ENCODE assay signal across 9 cellular contexts in genomic region chr1:27430903-27431653, GRCh38. TPM values are rescaled to one million over a fixed set of nuclear protein-coding genes. Genes with fewer than 3 reads are reported as not detected.
DNase-seq lines count a peak whose midpoint lies in the region; ATAC-seq and TF ChIP-seq lines count a peak whose summit lies in the region.
"Had no signal": no experiment of that assay in that cellular context is flagged by ENCODE, and none has a peak within 500 bp of the region (broad histone marks: within the 10 kb centered on the region; RNA-seq: fewer than 3 reads in every experiment).

No MANE protein-coding gene starts in this region.

- H3K27me3 Mint-ChIP-seq in nephron progenitor cell (ENCODE audit: low read depth, poor library complexity): no peaks in the 10 kb centered on the region

- H3K4me1 ChIP-seq in DOHH2 (ENCODE audit: control insufficient read depth, low read length) (peaks cover 88% of the 10 kb centered on the region), Panc1 (ENCODE audit: control insufficient read depth, insufficient read depth, low read length) (peaks cover 6% of the 10 kb centered on the region; the same call in 1 of the 2 replicates)
- peaks cover 55% of the 10 kb centered on the region for H3K4me1 ChIP-seq in effector memory CD4-positive, alpha-beta T cell (ENCODE audit: control insufficient read depth, insufficient read depth, low read length, poor library complexity, severe bottlenecking)

- peak overlapping the region; percentile 41 for H3K4me3 ChIP-seq in DOHH2 (ENCODE audit: low read length)
- H3K4me3 ChIP-seq in Panc1 (ENCODE audit: low read depth in 2 of 2, low read length in 2 of 2): no peak overlapping the region
- peak overlapping the region; percentile 4 for H3K4me3 ChIP-seq in effector memory CD4-positive, alpha-beta T cell (ENCODE audit: insufficient read depth, low read depth, low read length, poor library complexity, severe bottlenecking)
- H3K4me3 ChIP-seq in WERI-Rb-1 (ENCODE audit: low read depth, low read length): no peak overlapping the region
- H3K4me3 ChIP-seq: body of pancreas had no signal

- POLR2A ChIA-PET in Panc1 (lab: Charles Lee): no interaction called here

- no peaks in the 10 kb centered on the region for H3K9me3 Mint-ChIP-seq in nephron progenitor cell

- CTCF ChIA-PET in Panc1 (lab: Charles Lee): interaction anchor here (1.2 kb wide), 1 partner anchor 319 kb away, joined by 3 read pairs; no protein-coding TSS in a partner anchor

- peaks cover 9% of the 10 kb centered on the region for H3F3A ChIP-seq in DOHH2 (ENCODE audit: control insufficient read depth, insufficient read depth)

- intact Hi-C loops in Panc1 (cut with micrococcal nuclease; ENCODE audit: unreplicated experiment): no loop called here

- H3K4me1 Mint-ChIP-seq in nephron progenitor cell: peaks cover 61% of the 10 kb centered on the region

- peak overlapping the region; percentile 66 for H3K4me2 ChIP-seq in DOHH2 (ENCODE audit: low read length)

- H3K27me3 ChIP-seq in DOHH2 (ENCODE audit: control insufficient read depth, low read length) (no peaks in the 10 kb centered on the region), Panc1 (ENCODE audit: control insufficient read depth, insufficient read depth, low read length) (no peaks in the 10 kb centered on the region), WERI-Rb-1 (ENCODE audit: insufficient read depth, low read depth, severe bottlenecking) (no peaks in the 10 kb centered on the region)
- no peaks in the 10 kb centered on the region for H3K27me3 ChIP-seq in effector memory CD4-positive, alpha-beta T cell (replicated peaks; ENCODE audit: control insufficient read depth, insufficient read depth, low read length, poor library complexity, severe bottlenecking)
- H3K27me3 ChIP-seq: body of pancreas had no signal

- peaks cover 40% of the 10 kb centered on the region for H3K36me3 ChIP-seq in DOHH2 (ENCODE audit: control insufficient read depth, low read length)
- no peaks in the 10 kb centered on the region for H3K36me3 ChIP-seq in Panc1 (ENCODE audit: control insufficient read depth, insufficient read depth, low read length)
- peaks cover 7% of the 10 kb centered on the region for H3K36me3 ChIP-seq in effector memory CD4-positive, alpha-beta T cell (ENCODE audit: control insufficient read depth, insufficient read depth, low read length)
- peaks cover 27% of the 10 kb centered on the region for H3K36me3 ChIP-seq in WERI-Rb-1

- H3K27ac ChIP-seq in DOHH2 (ENCODE audit: low read depth, low read length) (no peak overlapping the region), Panc1 (ENCODE audit: low read length) (no peak overlapping the region; the same call in 1 of the 2 replicates), WERI-Rb-1 (no peak overlapping the region)
- H3K27ac ChIP-seq in effector memory CD4-positive, alpha-beta T cell (ENCODE audit: insufficient read depth, low read length, poor library complexity, severe bottlenecking): peak overlapping the region; percentile 54

- in situ Hi-C loops in Panc1 (cut with HindIII; ENCODE audit: low pct_unique_long_range_greater_than_20kb, low sequenced_read_pairs): no loop called here

- H3K79me2 ChIP-seq in DOHH2 (ENCODE audit: control insufficient read depth, low read length): peaks cover 80% of the 10 kb centered on the region

- peaks cover 8% of the 10 kb centered on the region for H3K36me3 Mint-ChIP-seq in nephron progenitor cell (ENCODE audit: low read depth)

- DNase-seq in Panc1 (ENCODE audit: low read depth, low spot score) (no peak), nephron progenitor cell (no peak), WERI-Rb-1 (no peak), activated gamma-delta T cell treated with Interleukin-2 at 50 U/mL for 16 hours (no peak)
- peak in 1 of 3 donors; percentile 14 for DNase-seq in effector memory CD4-positive, alpha-beta T cell

- H3K9me2 ChIP-seq in DOHH2 (replicated peaks; ENCODE audit: control insufficient read depth, low read length): no peaks in the 10 kb centered on the region

- TF ChIP-seq CTCF in DOHH2 (IDR thresholded peaks at IDR 0.05; ENCODE audit: low read depth, low read length, poor library complexity, severe bottlenecking) (no peak), Panc1 (IDR thresholded peaks at IDR 0.05) (peak; percentile 19; the same call in 1 of the 2 replicates), nephron progenitor cell (IDR thresholded peaks at IDR 0.05) (no peak), WERI-Rb-1 (IDR thresholded peaks at IDR 0.05; ENCODE audit: low read depth, low read length) (no peak)

- H3K4me3 Mint-ChIP-seq in nephron progenitor cell: no peak overlapping the region

- no TSS peak for BruUV-seq in Panc1 (replicated peaks; lab: Mats Ljungman, UMichigan)

- ATAC-seq in Panc1 (no peak), GM19452 (IDR thresholded peaks at IDR 0.05; ENCODE audit: unreplicated experiment) (no peak), GM19328 (IDR thresholded peaks at IDR 0.05; ENCODE audit: unreplicated experiment) (no peak)
- ATAC-seq: body of pancreas had no signal

- no peaks in the 10 kb centered on the region for H3K9me3 ChIP-seq in DOHH2 (ENCODE audit: control insufficient read depth, insufficient read depth, low read length)
- no peaks in the 10 kb centered on the region for H3K9me3 ChIP-seq in Panc1 (ENCODE audit: control insufficient read depth, insufficient read depth, low read depth, low read length)
- no peaks in the 10 kb centered on the region for H3K9me3 ChIP-seq in effector memory CD4-positive, alpha-beta T cell (ENCODE audit: control insufficient read depth, low read length)
- no peaks in the 10 kb centered on the region for H3K9me3 ChIP-seq in WERI-Rb-1 (ENCODE audit: severe bottlenecking)
- H3K9me3 ChIP-seq: body of pancreas had no signal

- H3K27ac Mint-ChIP-seq in nephron progenitor cell: peak overlapping the region; percentile 59

- no peaks in the 10 kb centered on the region; the same call in 1 of the 2 replicates for H4K20me1 ChIP-seq in DOHH2 (ENCODE audit: control insufficient read depth, insufficient read depth, low read depth, low read length)

RNA-seq across cellular contexts. Expression of gene GPR3, which starts 38.7 kb away (rescaled TPM):
- total RNA-seq in Panc1 (2021; ENCODE audit: unreplicated experiment): 0.95 TPM
- polyA plus RNA-seq in Panc1 (2012; ENCODE audit: insufficient read length): 1.1 TPM
- total RNA-seq: body of pancreas had no signal

RNA-seq across cellular contexts. Expression of gene CD164L2, which starts 47.9 kb away (rescaled TPM):
- total RNA-seq in Panc1 (2021; ENCODE audit: unreplicated experiment): 0.13 TPM
- not detected for polyA plus RNA-seq in Panc1 (2012; ENCODE audit: insufficient read length)

RNA-seq across cellular contexts. Expression of gene FCN3, which starts 56.5 kb away (rescaled TPM):
- total RNA-seq in Panc1 (2021; ENCODE audit: unreplicated experiment): not detected
- 0.23 TPM for polyA plus RNA-seq in Panc1 (2012; ENCODE audit: insufficient read length)

RNA-seq across cellular contexts. Expression of gene WASF2, which starts 58.9 kb away (rescaled TPM):
- 121 TPM for total RNA-seq in Panc1 (2021; ENCODE audit: unreplicated experiment)
- 63.7 TPM for polyA plus RNA-seq in Panc1 (2012; ENCODE audit: insufficient read length)

Comparison
In these comparisons a context has a peak if more than half of its experiments do, and no peak if none do; other contexts are left out.
1. H3K4me3 ChIP-seq: peak in DOHH2 (single experiment) and effector memory CD4-positive, alpha-beta T cell (single experiment); none in Panc1 (0 of 2) and WERI-Rb-1 (single experiment).